ENCODE assay signal across 1 cellular context in the genomic region with DNA sequence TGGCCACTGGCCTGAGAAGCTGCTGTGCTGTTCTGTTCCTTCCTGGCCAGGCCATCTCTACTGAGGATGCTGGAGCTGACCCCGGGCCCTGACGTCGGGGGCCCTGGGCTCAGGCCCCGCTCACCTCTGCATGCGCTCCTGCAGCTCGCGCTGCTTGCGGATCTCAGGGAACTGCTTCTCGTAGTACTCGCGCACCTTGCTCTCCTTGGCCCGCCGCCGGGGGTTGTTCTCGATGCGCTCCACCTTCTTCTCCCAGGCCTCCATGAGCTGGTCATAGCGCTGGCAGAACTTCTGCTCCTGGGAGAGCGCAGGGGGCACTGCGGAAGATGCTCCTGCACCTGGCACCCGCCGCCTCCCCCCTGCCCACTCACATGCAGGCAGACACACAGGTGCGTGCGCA.
TF ChIP-seq lines count a peak whose summit lies in the region.

No MANE protein-coding gene starts in this region.

TF ChIP-seq in WTC11, 78 proteins besides CTCF, POLR2A, EP300 and RAD21 (continued from another document):
- TF ChIP-seq PRDM15 (CRISPR knock-in tag; IDR thresholded peaks at IDR 0.05) (no peak), ZBTB43 (CRISPR knock-in tag; IDR thresholded peaks at IDR 0.05) (no peak), JUN (CRISPR knock-in tag; IDR thresholded peaks at IDR 0.05) (no peak), NR2C2 (CRISPR knock-in tag; IDR thresholded peaks at IDR 0.05) (no peak), IRF1 (CRISPR knock-in tag; IDR thresholded peaks at IDR 0.05) (no peak), NFATC4 (CRISPR knock-in tag; IDR thresholded peaks at IDR 0.05) (no peak), ZNF671 (CRISPR knock-in tag; IDR thresholded peaks at IDR 0.05) (no peak), AR (CRISPR knock-in tag; IDR thresholded peaks at IDR 0.05) (no peak)
- TF ChIP-seq, protein P1, sequence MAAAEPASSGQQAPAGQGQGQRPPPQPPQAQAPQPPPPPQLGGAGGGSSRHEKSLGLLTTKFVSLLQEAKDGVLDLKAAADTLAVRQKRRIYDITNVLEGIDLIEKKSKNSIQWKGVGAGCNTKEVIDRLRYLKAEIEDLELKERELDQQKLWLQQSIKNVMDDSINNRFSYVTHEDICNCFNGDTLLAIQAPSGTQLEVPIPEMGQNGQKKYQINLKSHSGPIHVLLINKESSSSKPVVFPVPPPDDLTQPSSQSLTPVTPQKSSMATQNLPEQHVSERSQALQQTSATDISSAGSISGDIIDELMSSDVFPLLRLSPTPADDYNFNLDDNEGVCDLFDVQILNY (CRISPR knock-in tag; IDR thresholded peaks at IDR 0.05) = no peak
- TF ChIP-seq, protein P2, sequence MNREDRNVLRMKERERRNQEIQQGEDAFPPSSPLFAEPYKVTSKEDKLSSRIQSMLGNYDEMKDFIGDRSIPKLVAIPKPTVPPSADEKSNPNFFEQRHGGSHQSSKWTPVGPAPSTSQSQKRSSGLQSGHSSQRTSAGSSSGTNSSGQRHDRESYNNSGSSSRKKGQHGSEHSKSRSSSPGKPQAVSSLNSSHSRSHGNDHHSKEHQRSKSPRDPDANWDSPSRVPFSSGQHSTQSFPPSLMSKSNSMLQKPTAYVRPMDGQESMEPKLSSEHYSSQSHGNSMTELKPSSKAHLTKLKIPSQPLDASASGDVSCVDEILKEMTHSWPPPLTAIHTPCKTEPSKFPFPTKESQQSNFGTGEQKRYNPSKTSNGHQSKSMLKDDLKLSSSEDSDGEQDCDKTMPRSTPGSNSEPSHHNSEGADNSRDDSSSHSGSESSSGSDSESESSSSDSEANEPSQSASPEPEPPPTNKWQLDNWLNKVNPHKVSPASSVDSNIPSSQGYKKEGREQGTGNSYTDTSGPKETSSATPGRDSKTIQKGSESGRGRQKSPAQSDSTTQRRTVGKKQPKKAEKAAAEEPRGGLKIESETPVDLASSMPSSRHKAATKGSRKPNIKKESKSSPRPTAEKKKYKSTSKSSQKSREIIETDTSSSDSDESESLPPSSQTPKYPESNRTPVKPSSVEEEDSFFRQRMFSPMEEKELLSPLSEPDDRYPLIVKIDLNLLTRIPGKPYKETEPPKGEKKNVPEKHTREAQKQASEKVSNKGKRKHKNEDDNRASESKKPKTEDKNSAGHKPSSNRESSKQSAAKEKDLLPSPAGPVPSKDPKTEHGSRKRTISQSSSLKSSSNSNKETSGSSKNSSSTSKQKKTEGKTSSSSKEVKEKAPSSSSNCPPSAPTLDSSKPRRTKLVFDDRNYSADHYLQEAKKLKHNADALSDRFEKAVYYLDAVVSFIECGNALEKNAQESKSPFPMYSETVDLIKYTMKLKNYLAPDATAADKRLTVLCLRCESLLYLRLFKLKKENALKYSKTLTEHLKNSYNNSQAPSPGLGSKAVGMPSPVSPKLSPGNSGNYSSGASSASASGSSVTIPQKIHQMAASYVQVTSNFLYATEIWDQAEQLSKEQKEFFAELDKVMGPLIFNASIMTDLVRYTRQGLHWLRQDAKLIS (CRISPR knock-in tag; IDR thresholded peaks at IDR 0.05; ENCODE audit: borderline replicate concordance) = no peak
